Comparison of ENCODE assay signal across 33 cellular contexts in the genomic region with DNA sequence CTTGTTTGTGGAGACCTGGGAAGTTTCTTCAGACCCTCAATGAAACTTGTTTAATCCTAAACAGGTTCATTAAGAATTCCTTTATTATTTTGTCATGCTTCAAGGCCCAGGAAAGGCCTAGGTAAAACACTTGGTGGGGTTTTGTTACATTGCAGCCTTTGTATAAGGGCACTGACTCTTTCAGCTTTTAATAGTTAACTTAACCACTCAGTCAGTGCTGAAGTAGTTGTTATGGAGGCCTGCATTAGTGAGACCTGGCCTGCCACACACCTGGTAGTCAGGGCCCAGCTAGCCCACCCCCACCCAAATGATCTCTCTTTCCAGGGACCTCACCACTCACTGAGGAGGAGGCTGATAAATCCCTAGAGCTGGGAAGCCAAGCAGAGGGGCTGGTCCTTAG.
"Had no signal": no experiment of that assay in that cellular context is flagged by ENCODE, and none has a peak within 500 bp of the region (broad histone marks: within the 10 kb centered on the region; RNA-seq: fewer than 3 reads in every experiment).

No MANE protein-coding gene starts in this region.

- DNase-seq: activated CD4-positive, alpha-beta T cell treated with anti-CD3 and anti-CD28 coated beads, Interleukin-2, amount 10 ng/mL, durations not matched to agents 24 days and 14 days; activated CD4-positive, alpha-beta T cell treated with anti-CD3 and anti-CD28 coated beads, Interleukin-2, amount 50 U/mL, for 4 hours; activated CD8-positive, alpha-beta T cell treated with anti-CD3 and anti-CD28 coated beads for 36 hours; activated effector memory CD4-positive, alpha-beta T cell treated with anti-CD3 and anti-CD28 coated beads, Interleukin-2, amount 50 U/mL, for 16 hours; activated naive CD4-positive, alpha-beta T cell; activated naive CD4-positive, alpha-beta T cell treated with anti-CD3 and anti-CD28 coated beads, Interleukin-2, amount 50 U/mL, for 16 hours; activated naive CD8-positive, alpha-beta T cell treated with anti-CD3 and anti-CD28 coated beads for 36 hours; activated T-cell treated with anti-CD3 and anti-CD28 coated beads, Interleukin-2, amount 50 U/mL, for 1 hour; activated T-cell treated with anti-CD3 and anti-CD28 coated beads, Interleukin-2, amount 50 U/mL, for 72 hours; amniotic stem cell; aorta; brain microvascular endothelial cell; central memory CD4-positive, alpha-beta T cell; MM.1S; MV-4-11; NCI-H1092; NCI-H1436 treated with DMSO at 0.1 percent for 48 hours; NCI-H1694 treated with DMSO at 0.1 percent for 48 hours; NCI-H2029; NCI-H510A; NCI-H526 treated with DMSO at 0.1 percent for 48 hours; NCI-H774; PC-3; Peyer's patch; RPMI8226; SHP77 treated with DMSO at 0.1 percent for 48 hours; SK-N-SH; T-cell; T-helper 2 cell; T-helper 9 cell had no signal

- ATAC-seq: activated CD8-positive, alpha-beta T cell treated with anti-CD3 and anti-CD28 coated beads for 36 hours; activated T-cell treated with anti-CD3 and anti-CD28 coated beads, Interleukin-2, amount 50 U/mL, for 72 hours; activated T-helper 17 cell treated with anti-CD3 and anti-CD28 coated beads, Interleukin-2, amount 50 U/mL, for 72 hours; PC-3; T-cell had no signal

- H3K36me3 ChIP-seq: brain microvascular endothelial cell, Peyer's patch, SJSA1 had no signal

- H3K27me3 Mint-ChIP-seq: activated CD8-positive, alpha-beta T cell treated with anti-CD3 and anti-CD28 coated beads for 36 hours; activated naive CD8-positive, alpha-beta T cell treated with anti-CD3 and anti-CD28 coated beads for 36 hours had no signal

- H3K4me2 ChIP-seq: KMS-11, SK-N-SH had no signal

- H3K36me3 Mint-ChIP-seq: activated naive CD8-positive, alpha-beta T cell treated with anti-CD3 and anti-CD28 coated beads for 36 hours; T-cell had no signal

- H3K4me3 ChIP-seq: Peyer's patch, SJSA1 had no signal

- H3K27ac Mint-ChIP-seq: activated CD4-positive, alpha-beta T cell treated with anti-CD3 and anti-CD28 coated beads, Interleukin-2, amount 10 ng/mL, durations not matched to agents 24 days and 14 days; activated CD8-positive, alpha-beta T cell treated with anti-CD3 and anti-CD28 coated beads for 36 hours; activated naive CD8-positive, alpha-beta T cell treated with anti-CD3 and anti-CD28 coated beads for 36 hours; activated T-cell treated with anti-CD3 and anti-CD28 coated beads, Interleukin-2, amount 50 U/mL, for 72 hours; activated T-helper 17 cell treated with anti-CD3 and anti-CD28 coated beads, Interleukin-2, amount 50 U/mL, for 72 hours; T-cell had no signal

- H3K9me3 ChIP-seq: Peyer's patch, SJSA1, SK-N-SH had no signal

- H3K4me1 Mint-ChIP-seq: activated CD4-positive, alpha-beta T cell treated with anti-CD3 and anti-CD28 coated beads, Interleukin-2, amount 10 ng/mL, durations not matched to agents 24 days and 14 days; activated naive CD8-positive, alpha-beta T cell treated with anti-CD3 and anti-CD28 coated beads for 36 hours; activated T-helper 17 cell treated with anti-CD3 and anti-CD28 coated beads, Interleukin-2, amount 50 U/mL, for 72 hours; T-cell had no signal

- H3K9ac ChIP-seq: KMS-11, SK-N-SH had no signal

- H3K4me1 ChIP-seq: Peyer's patch, SJSA1 had no signal

- H3K27me3 ChIP-seq: brain microvascular endothelial cell, Peyer's patch had no signal

- H3K27ac ChIP-seq: brain microvascular endothelial cell, KMS-11, Peyer's patch, SJSA1 had no signal

- H3K4me3 Mint-ChIP-seq: activated CD4-positive, alpha-beta T cell treated with anti-CD3 and anti-CD28 coated beads, Interleukin-2, amount 10 ng/mL, durations not matched to agents 24 days and 14 days; activated CD8-positive, alpha-beta T cell treated with anti-CD3 and anti-CD28 coated beads for 36 hours; activated naive CD8-positive, alpha-beta T cell treated with anti-CD3 and anti-CD28 coated beads for 36 hours; activated T-cell treated with anti-CD3 and anti-CD28 coated beads, Interleukin-2, amount 50 U/mL, for 72 hours; activated T-helper 17 cell treated with anti-CD3 and anti-CD28 coated beads, Interleukin-2, amount 50 U/mL, for 72 hours; T-cell had no signal

- H3K9me3 Mint-ChIP-seq: activated CD4-positive, alpha-beta T cell treated with anti-CD3 and anti-CD28 coated beads, Interleukin-2, amount 10 ng/mL, durations not matched to agents 24 days and 14 days; activated CD8-positive, alpha-beta T cell treated with anti-CD3 and anti-CD28 coated beads for 36 hours; activated naive CD8-positive, alpha-beta T cell treated with anti-CD3 and anti-CD28 coated beads for 36 hours; activated T-cell treated with anti-CD3 and anti-CD28 coated beads, Interleukin-2, amount 50 U/mL, for 72 hours; activated T-helper 17 cell treated with anti-CD3 and anti-CD28 coated beads, Interleukin-2, amount 50 U/mL, for 72 hours; T-cell had no signal
